8 cellular contexts compared by ENCODE assay signal in the genomic region with DNA sequence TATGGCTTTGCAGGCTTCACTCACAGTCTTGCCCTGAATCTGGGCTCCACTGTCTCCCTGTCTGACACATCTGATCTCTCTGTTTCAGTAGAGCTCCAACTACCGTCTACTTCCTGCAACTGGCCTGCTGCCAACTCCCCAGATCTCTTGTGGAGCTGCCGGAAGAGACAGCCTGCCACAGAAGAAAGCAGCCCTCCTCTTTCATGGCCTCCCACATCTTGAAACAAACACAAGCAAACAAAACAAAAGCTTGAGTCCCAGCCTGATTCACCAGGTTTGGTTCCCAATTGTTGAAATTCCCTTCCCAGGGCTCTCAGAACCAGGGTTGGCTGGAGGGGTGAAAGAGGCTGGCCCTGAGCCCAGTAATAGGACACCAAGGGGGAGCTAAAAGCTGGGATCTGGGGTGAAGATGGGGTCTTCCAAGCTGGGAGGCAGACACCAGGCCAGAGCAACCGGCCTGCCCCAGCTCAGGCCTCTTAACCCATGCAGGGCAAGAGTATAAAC. TPM values are rescaled to one million over a fixed set of nuclear protein-coding genes. Genes with fewer than 3 reads are reported as not detected.
DNase-seq lines count a peak whose midpoint lies in the region; ATAC-seq and TF ChIP-seq lines count a peak whose summit lies in the region.

No MANE protein-coding gene starts in this region.

- no peak overlapping the region for H3K4me3 Mint-ChIP-seq in activated CD4-positive, alpha-beta T cell treated with anti-CD3 and anti-CD28 coated beads, Interleukin-2, amount 10 ng/mL, durations not matched to agents 7 days and 5 days

- no peaks in the 10 kb centered on the region for H3K4me1 ChIP-seq in colonic mucosa
- peaks cover 12% of the 10 kb centered on the region for H3K4me1 ChIP-seq in lower lobe of right lung

- H3K36me3 Mint-ChIP-seq in activated CD4-positive, alpha-beta T cell treated with anti-CD3 and anti-CD28 coated beads, Interleukin-2, amount 10 ng/mL, durations not matched to agents 7 days and 5 days (ENCODE audit: low read depth), result no peaks in the 10 kb centered on the region

- no peaks in the 10 kb centered on the region for H3K27me3 ChIP-seq in colonic mucosa
- H3K27me3 ChIP-seq in lower lobe of right lung (ENCODE audit: low read depth), result no peaks in the 10 kb centered on the region

- peak overlapping the region; percentile 88 for H3K27ac Mint-ChIP-seq in activated CD4-positive, alpha-beta T cell treated with anti-CD3 and anti-CD28 coated beads, Interleukin-2, amount 10 ng/mL, durations not matched to agents 7 days and 5 days

- H3K36me3 ChIP-seq in colonic mucosa, result no peaks in the 10 kb centered on the region
- H3K36me3 ChIP-seq in lower lobe of right lung, result no peaks in the 10 kb centered on the region

- H3K9me3 Mint-ChIP-seq in activated CD4-positive, alpha-beta T cell treated with anti-CD3 and anti-CD28 coated beads, Interleukin-2, amount 10 ng/mL, durations not matched to agents 7 days and 5 days, result peaks cover 2% of the 10 kb centered on the region

- H3K27me3 Mint-ChIP-seq in activated CD4-positive, alpha-beta T cell treated with anti-CD3 and anti-CD28 coated beads, Interleukin-2, amount 10 ng/mL, durations not matched to agents 7 days and 5 days, result no peaks in the 10 kb centered on the region

- no peak overlapping the region for H3K27ac ChIP-seq in colonic mucosa
- H3K27ac ChIP-seq in lower lobe of right lung, result peak overlapping the region; percentile 20

- CTCF ChIA-PET in activated CD4-positive, alpha-beta T cell treated with anti-CD3 and anti-CD28 coated beads, Interleukin-2, amount 10 ng/mL, durations not matched to agents 7 days and 5 days (lab: Charles Lee), result interaction anchor here (0.5 to 3.1 kb wide), 9 partner anchors 9 to 114 kb away, joined by 3 to 20 read pairs (median 3); no protein-coding TSS in a partner anchor

- H3K4me1 Mint-ChIP-seq in activated CD4-positive, alpha-beta T cell treated with anti-CD3 and anti-CD28 coated beads, Interleukin-2, amount 10 ng/mL, durations not matched to agents 7 days and 5 days, result peaks cover 50% of the 10 kb centered on the region

- no peak overlapping the region for H3K4me3 ChIP-seq in colonic mucosa
- no peak overlapping the region for H3K4me3 ChIP-seq in lower lobe of right lung

- DNase-seq in GM19240 (ENCODE audit: insufficient read length, low spot score) (peak; percentile 23), NCI-H345 treated with DMSO at 0.1 percent for 48 hours (lab: John Stamatoyannopoulos, UW; ENCODE audit: unreplicated experiment) (peak; percentile 76), colonic mucosa (peak; percentile 83), lower lobe of right lung (peak; percentile 82)
- DNase-seq in activated CD4-positive, alpha-beta T cell treated with anti-CD3 and anti-CD28 coated beads, Interleukin-2, amount 10 ng/mL, durations not matched to agents 7 days and 5 days, result peak; percentile 90
- peak; percentile 60 to 67 for DNase-seq in stimulated activated CD4-positive, alpha-beta T cell treated with anti-CD3 and anti-CD28 coated beads, Interleukin-4, amount 100 ng/mL, for 4 hours

- H3K9ac ChIP-seq in colonic mucosa (ENCODE audit: low read depth in 2 of 2, low read length in 2 of 2), result no peak overlapping the region

- no peak for TF ChIP-seq CTCF in colonic mucosa (IDR thresholded peaks at IDR 0.05)
- no peak for TF ChIP-seq CTCF in lower lobe of right lung (IDR thresholded peaks at IDR 0.05)

- ATAC-seq in lower lobe of right lung (peak; percentile 64 to 74), HG02623 (IDR thresholded peaks at IDR 0.05; ENCODE audit: unreplicated experiment) (no peak), GM18517 (IDR thresholded peaks at IDR 0.05; ENCODE audit: unreplicated experiment) (no peak)

- intact Hi-C loops in colonic mucosa (cut with DNase I) (no loop called here), lower lobe of right lung (cut with DNase I) (no loop called here)

- no peaks in the 10 kb centered on the region for H3K9me3 ChIP-seq in colonic mucosa
- no peaks in the 10 kb centered on the region for H3K9me3 ChIP-seq in lower lobe of right lung

- POLR2A ChIA-PET in activated CD4-positive, alpha-beta T cell treated with anti-CD3 and anti-CD28 coated beads, Interleukin-2, amount 10 ng/mL, durations not matched to agents 7 days and 5 days (lab: Charles Lee), result no interaction called here

RNA-seq across cellular contexts. Expression of a gene that starts 55.3 kb away (rescaled TPM):
- not detected for total RNA-seq in activated CD4-positive, alpha-beta T cell treated with anti-CD3 and anti-CD28 coated beads, Interleukin-2, amount 10 ng/mL, durations not matched to agents 7 days and 5 days
- total RNA-seq in colonic mucosa, result 100 to 1,000 TPM; 290 to 339 TPM
- 4.9 TPM for total RNA-seq in lower lobe of right lung

Comparison
In these comparisons a context has a peak if more than half of its experiments do, and no peak if none do; other contexts are left out.
1. DNase-seq: peak in every context shown above with its lines; median percentile 90 in activated CD4-positive, alpha-beta T cell treated with anti-CD3 and anti-CD28 coated beads, Interleukin-2, amount 10 ng/mL, durations not matched to agents 7 days and 5 days; 83 in colonic mucosa; 82 in lower lobe of right lung; 76 in NCI-H345 treated with DMSO at 0.1 percent for 48 hours; 64 in stimulated activated CD4-positive, alpha-beta T cell treated with anti-CD3 and anti-CD28 coated beads, Interleukin-4, amount 100 ng/mL, for 4 hours; 23 in GM19240.
2. ATAC-seq: peak in lower lobe of right lung (2 of 2); none in HG02623 (single experiment) and GM18517 (single experiment).
3. RNA of a gene that starts 55.3 kb away (total RNA-seq): 290 to 339 TPM in colonic mucosa; 4.9 TPM in lower lobe of right lung (single experiment) and not detected in activated CD4-positive, alpha-beta T cell treated with anti-CD3 and anti-CD28 coated beads, Interleukin-2, amount 10 ng/mL, durations not matched to agents 7 days and 5 days; every median in the first group is over 10 times any median in the second.